In the genomic region with DNA sequence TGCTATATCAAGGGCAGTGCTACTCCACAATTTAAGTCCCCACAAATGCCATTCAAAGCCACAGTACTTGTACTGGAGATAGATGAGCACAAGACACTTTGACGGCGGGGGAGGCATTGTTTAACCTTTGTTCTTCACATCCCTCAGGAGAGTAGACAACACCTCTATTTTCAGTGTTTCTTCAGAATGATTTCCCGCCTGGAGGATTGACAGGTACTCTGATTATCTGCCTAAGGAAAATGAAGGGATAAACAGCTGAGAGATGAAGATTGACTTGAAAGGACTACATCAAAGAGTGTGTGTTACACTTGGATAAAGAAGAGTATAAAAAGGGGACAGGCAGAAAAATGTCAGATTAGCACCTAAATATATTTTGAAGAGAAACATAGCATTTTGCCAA, we compare ENCODE assay signal across 39 cellular contexts. TPM values are rescaled to one million over a fixed set of nuclear protein-coding genes. Genes with fewer than 3 reads are reported as not detected.
"Had no signal": no experiment of that assay in that cellular context is flagged by ENCODE, and none has a peak within 500 bp of the region (broad histone marks: within the 10 kb centered on the region; RNA-seq: fewer than 3 reads in every experiment).

No MANE protein-coding gene starts in this region.

- H3K9me3 ChIP-seq: adrenal gland, body of pancreas, breast epithelium had no signal

- H3K4me1 ChIP-seq: adrenal gland, body of pancreas, breast epithelium had no signal

- H3K27me3 Mint-ChIP-seq: activated CD8-positive, alpha-beta T cell treated with anti-CD3 and anti-CD28 coated beads for 36 hours had no signal

- H3K36me3 ChIP-seq: adrenal gland, brain microvascular endothelial cell, breast epithelium had no signal

- H3K4me1 Mint-ChIP-seq: activated B cell treated with CpG ODN at 0.5 μM for 24 hours; activated CD4-positive, alpha-beta T cell treated with anti-CD3 and anti-CD28 coated beads for 36 hours; activated CD4-positive, alpha-beta T cell treated with anti-CD3 and anti-CD28 coated beads, Interleukin-2, amount 10 ng/mL, durations not matched to agents 7 days and 5 days; activated naive CD8-positive, alpha-beta T cell treated with anti-CD3 and anti-CD28 coated beads for 36 hours; activated T-helper 17 cell treated with anti-CD3 and anti-CD28 coated beads, Interleukin-2, amount 50 U/mL, for 72 hours had no signal

- H3K36me3 Mint-ChIP-seq: activated CD4-positive, alpha-beta memory T cell treated with anti-CD3 and anti-CD28 coated beads for 36 hours; activated naive CD4-positive, alpha-beta T cell treated with anti-CD3 and anti-CD28 coated beads, Interleukin-2, amount 50 U/mL, for 72 hours; activated naive CD8-positive, alpha-beta T cell treated with anti-CD3 and anti-CD28 coated beads for 36 hours had no signal

- ATAC-seq: activated CD4-positive, alpha-beta T cell treated with anti-CD3 and anti-CD28 coated beads for 36 hours; activated CD4-positive, CD25-positive, alpha-beta regulatory T cell treated with anti-CD3 and anti-CD28 coated beads, Interleukin-2, amount 50 U/mL, for 24 hours; activated CD8-positive, alpha-beta T cell treated with anti-CD3 and anti-CD28 coated beads for 36 hours; activated naive CD4-positive, alpha-beta T cell treated with anti-CD3 and anti-CD28 coated beads, Interleukin-2, amount 50 U/mL, for 72 hours; activated T-cell treated with anti-CD3 and anti-CD28 coated beads, Interleukin-2, amount 50 U/mL, for 4 hours; activated T-cell treated with anti-CD3 and anti-CD28 coated beads, Interleukin-2, amount 50 U/mL, for 72 hours; activated T-helper 17 cell treated with anti-CD3 and anti-CD28 coated beads, Interleukin-2, amount 50 U/mL, for 72 hours; body of pancreas had no signal

- DNase-seq: activated B cell treated with CpG ODN at 0.5 μM for 24 hours; activated CD4-positive, alpha-beta memory T cell treated with anti-CD3 and anti-CD28 coated beads for 36 hours; activated CD4-positive, alpha-beta T cell treated with anti-CD3 and anti-CD28 coated beads for 1 hour; activated CD4-positive, alpha-beta T cell treated with anti-CD3 and anti-CD28 coated beads for 36 hours; activated CD4-positive, alpha-beta T cell treated with anti-CD3 and anti-CD28 coated beads for 48 hours; activated CD4-positive, alpha-beta T cell treated with anti-CD3 and anti-CD28 coated beads, Interleukin-2, amount 10 ng/mL, durations not matched to agents 7 days and 5 days; activated CD8-positive, alpha-beta memory T cell treated with anti-CD3 and anti-CD28 coated beads, Interleukin-2, amount 50 U/mL, for 4 hours; activated CD8-positive, alpha-beta T cell treated with anti-CD3 and anti-CD28 coated beads for 36 hours; activated effector memory CD4-positive, alpha-beta T cell treated with anti-CD3 and anti-CD28 coated beads, Interleukin-2, amount 50 U/mL, for 16 hours; activated gamma-delta T cell treated with Interleukin-2 at 50 U/mL for 16 hours; activated naive CD4-positive, alpha-beta T cell; activated naive CD4-positive, alpha-beta T cell treated with anti-CD3 and anti-CD28 coated beads for 36 hours; activated naive CD4-positive, alpha-beta T cell treated with anti-CD3 and anti-CD28 coated beads, Interleukin-2, amount 50 U/mL, for 16 hours; activated naive CD8-positive, alpha-beta T cell treated with anti-CD3 and anti-CD28 coated beads for 36 hours; activated T-cell treated with anti-CD3 and anti-CD28 coated beads for 4 hours; activated T-cell treated with anti-CD3 and anti-CD28 coated beads, Interleukin-2, amount 50 U/mL, for 1 hour; activated T-cell treated with anti-CD3 and anti-CD28 coated beads, Interleukin-2, amount 50 U/mL, for 4 hours; activated T-cell treated with anti-CD3 and anti-CD28 coated beads, Interleukin-2, amount 50 U/mL, for 72 hours; adrenal gland; amniotic stem cell; aorta; body of pancreas; brain microvascular endothelial cell; central memory CD4-positive, alpha-beta T cell; T-helper 1 cell; T-helper 2 cell; T-helper 9 cell had no signal

- H3K27me3 ChIP-seq: adrenal gland, body of pancreas, brain microvascular endothelial cell had no signal

- H3K4me3 ChIP-seq: adrenal gland, body of pancreas, breast epithelium had no signal

- H3K27ac Mint-ChIP-seq: activated B cell treated with CpG ODN at 0.5 μM for 24 hours; activated CD4-positive, alpha-beta memory T cell treated with anti-CD3 and anti-CD28 coated beads for 36 hours; activated CD4-positive, alpha-beta T cell treated with anti-CD3 and anti-CD28 coated beads for 36 hours; activated CD4-positive, alpha-beta T cell treated with anti-CD3 and anti-CD28 coated beads, Interleukin-2, amount 10 ng/mL, durations not matched to agents 7 days and 5 days; activated CD8-positive, alpha-beta T cell treated with anti-CD3 and anti-CD28 coated beads for 36 hours; activated naive CD4-positive, alpha-beta T cell treated with anti-CD3 and anti-CD28 coated beads for 36 hours; activated naive CD4-positive, alpha-beta T cell treated with anti-CD3 and anti-CD28 coated beads, Interleukin-2, amount 50 U/mL, for 72 hours; activated naive CD8-positive, alpha-beta T cell treated with anti-CD3 and anti-CD28 coated beads for 36 hours; activated T-cell treated with anti-CD3 and anti-CD28 coated beads, Interleukin-2, amount 50 U/mL, for 72 hours; activated T-helper 1 cell treated with anti-CD3 and anti-CD28 coated beads, Interleukin-12 subunit alpha, Interleukin-12 subunit beta, Interleukin-2, Interleukin-4 antibody, amounts not matched to agents 30 ng/mL and 10 ng/mL and 1 ng/mL, durations not matched to agents 14 hours and 24 hours and 36 hours; activated T-helper 17 cell treated with anti-CD3 and anti-CD28 coated beads, Interleukin-2, amount 50 U/mL, for 72 hours; T-helper 1 cell treated with Interleukin-12 subunit alpha and Interleukin-12 subunit beta and Interleukin-4 antibody, amounts not matched to agents 30 μg/mL and 1 μg/mL, for 36 hours; T-helper 2 cell treated with Interferon-gamma antibody and Interleukin-4, amounts not matched to agents 5 μg/mL and 100 μg/mL, for 36 hours had no signal

- H3K27ac ChIP-seq: adrenal gland, body of pancreas, brain microvascular endothelial cell, breast epithelium, VCaP had no signal

- H3K9me3 Mint-ChIP-seq: activated B cell treated with CpG ODN at 0.5 μM for 24 hours; activated CD4-positive, alpha-beta memory T cell treated with anti-CD3 and anti-CD28 coated beads for 36 hours; activated CD4-positive, alpha-beta T cell treated with anti-CD3 and anti-CD28 coated beads, Interleukin-2, amount 10 ng/mL, durations not matched to agents 7 days and 5 days; activated CD8-positive, alpha-beta T cell treated with anti-CD3 and anti-CD28 coated beads for 36 hours; activated naive CD4-positive, alpha-beta T cell treated with anti-CD3 and anti-CD28 coated beads for 36 hours; activated naive CD4-positive, alpha-beta T cell treated with anti-CD3 and anti-CD28 coated beads, Interleukin-2, amount 50 U/mL, for 72 hours; activated naive CD8-positive, alpha-beta T cell treated with anti-CD3 and anti-CD28 coated beads for 36 hours; activated T-cell treated with anti-CD3 and anti-CD28 coated beads, Interleukin-2, amount 50 U/mL, for 4 hours; activated T-cell treated with anti-CD3 and anti-CD28 coated beads, Interleukin-2, amount 50 U/mL, for 72 hours; activated T-helper 1 cell treated with anti-CD3 and anti-CD28 coated beads, Interleukin-12 subunit alpha, Interleukin-12 subunit beta, Interleukin-2, Interleukin-4 antibody, amounts not matched to agents 30 ng/mL and 10 ng/mL and 1 ng/mL, durations not matched to agents 14 hours and 24 hours and 36 hours; activated T-helper 17 cell treated with anti-CD3 and anti-CD28 coated beads, Interleukin-2, amount 50 U/mL, for 72 hours; T-helper 1 cell treated with Interleukin-12 subunit alpha and Interleukin-12 subunit beta and Interleukin-4 antibody, amounts not matched to agents 30 μg/mL and 1 μg/mL, for 36 hours; T-helper 2 cell treated with Interferon-gamma antibody and Interleukin-4, amounts not matched to agents 5 μg/mL and 100 μg/mL, for 36 hours had no signal

- H3K4me3 Mint-ChIP-seq: activated B cell treated with CpG ODN at 0.5 μM for 24 hours; activated CD4-positive, alpha-beta memory T cell treated with anti-CD3 and anti-CD28 coated beads for 36 hours; activated CD4-positive, alpha-beta T cell treated with anti-CD3 and anti-CD28 coated beads for 36 hours; activated CD4-positive, alpha-beta T cell treated with anti-CD3 and anti-CD28 coated beads, Interleukin-2, amount 10 ng/mL, durations not matched to agents 7 days and 5 days; activated CD8-positive, alpha-beta T cell treated with anti-CD3 and anti-CD28 coated beads for 36 hours; activated naive CD4-positive, alpha-beta T cell treated with anti-CD3 and anti-CD28 coated beads for 36 hours; activated naive CD8-positive, alpha-beta T cell treated with anti-CD3 and anti-CD28 coated beads for 36 hours; activated T-cell treated with anti-CD3 and anti-CD28 coated beads, Interleukin-2, amount 50 U/mL, for 4 hours; activated T-cell treated with anti-CD3 and anti-CD28 coated beads, Interleukin-2, amount 50 U/mL, for 72 hours; activated T-helper 1 cell treated with anti-CD3 and anti-CD28 coated beads, Interleukin-12 subunit alpha, Interleukin-12 subunit beta, Interleukin-2, Interleukin-4 antibody, amounts not matched to agents 30 ng/mL and 10 ng/mL and 1 ng/mL, durations not matched to agents 14 hours and 24 hours and 36 hours; activated T-helper 17 cell treated with anti-CD3 and anti-CD28 coated beads, Interleukin-2, amount 50 U/mL, for 72 hours; T-helper 1 cell treated with Interleukin-12 subunit alpha and Interleukin-12 subunit beta and Interleukin-4 antibody, amounts not matched to agents 30 μg/mL and 1 μg/mL, for 36 hours; T-helper 2 cell treated with Interferon-gamma antibody and Interleukin-4, amounts not matched to agents 5 μg/mL and 100 μg/mL, for 36 hours had no signal

RNA-seq across cellular contexts. Expression of gene OTOL1, which starts 58.8 kb away (rescaled TPM):
- total RNA-seq: activated B cell treated with CpG ODN at 0.5 μM for 24 hours; activated CD4-positive, alpha-beta memory T cell treated with anti-CD3 and anti-CD28 coated beads for 36 hours; activated CD4-positive, alpha-beta T cell treated with anti-CD3 and anti-CD28 coated beads for 36 hours; activated CD4-positive, alpha-beta T cell treated with anti-CD3 and anti-CD28 coated beads, Interleukin-2, amount 10 ng/mL, durations not matched to agents 7 days and 5 days; activated CD8-positive, alpha-beta memory T cell treated with anti-CD3 and anti-CD28 coated beads for 36 hours; activated CD8-positive, alpha-beta T cell treated with anti-CD3 and anti-CD28 coated beads for 36 hours; activated naive CD4-positive, alpha-beta T cell treated with anti-CD3 and anti-CD28 coated beads for 36 hours; activated naive CD4-positive, alpha-beta T cell treated with anti-CD3 and anti-CD28 coated beads, Interleukin-2, amount 50 U/mL, for 72 hours; activated naive CD8-positive, alpha-beta T cell treated with anti-CD3 and anti-CD28 coated beads for 36 hours; activated T-cell treated with anti-CD3 and anti-CD28 coated beads, Interleukin-2, amount 50 U/mL, for 4 hours; activated T-cell treated with anti-CD3 and anti-CD28 coated beads, Interleukin-2, amount 50 U/mL, for 72 hours; activated T-helper 1 cell treated with anti-CD3 and anti-CD28 coated beads, Interleukin-12 subunit alpha, Interleukin-12 subunit beta, Interleukin-2, Interleukin-4 antibody, amounts not matched to agents 30 ng/mL and 10 ng/mL and 1 ng/mL, durations not matched to agents 14 hours and 24 hours and 36 hours; activated T-helper 17 cell treated with anti-CD3 and anti-CD28 coated beads, Interleukin-2, amount 50 U/mL, for 72 hours; adrenal gland; aorta; astrocyte; body of pancreas; breast epithelium; cardiac septum; cerebellum had no signal
- polyA plus RNA-seq: adrenal gland, aorta had no signal
